19 cellular contexts compared by ENCODE assay signal in genomic region chr20:46509523-46509922, GRCh38. TPM values are rescaled to one million over a fixed set of nuclear protein-coding genes. Genes with fewer than 3 reads are reported as not detected.
DNase-seq lines count a peak whose midpoint lies in the region; ATAC-seq, FAIRE-seq and TF ChIP-seq lines count a peak whose summit lies in the region.
"Had no signal": no experiment of that assay in that cellular context is flagged by ENCODE, and none has a peak within 500 bp of the region (broad histone marks: within the 10 kb centered on the region; RNA-seq: fewer than 3 reads in every experiment).

No MANE protein-coding gene starts in this region.

- no peak overlapping the region for H3K4me3 Mint-ChIP-seq in stimulated activated naive CD8-positive, alpha-beta T cell treated with anti-CD3 and anti-CD28 coated beads, Interleukin-15, Interleukin-2, amounts not matched to agents 100 ng/mL and 50 ng/mL, for 24 hours
- H3K4me3 Mint-ChIP-seq in activated CD8-positive, alpha-beta memory T cell treated with anti-CD3 and anti-CD28 coated beads, Interleukin-2, amount 10 ng/mL, durations not matched to agents 7 days and 5 days = no peak overlapping the region

- no peak overlapping the region for H3K4me3 ChIP-seq in WERI-Rb-1 (ENCODE audit: low read depth, low read length)
- H3K4me3 ChIP-seq: GM12878 had no signal

- peaks cover 25% of the 10 kb centered on the region for H3K4me1 Mint-ChIP-seq in stimulated activated naive CD8-positive, alpha-beta T cell treated with anti-CD3 and anti-CD28 coated beads, Interleukin-15, Interleukin-2, amounts not matched to agents 100 ng/mL and 50 ng/mL, for 24 hours (ENCODE audit: low read depth)
- peaks cover 24% of the 10 kb centered on the region for H3K4me1 Mint-ChIP-seq in activated CD8-positive, alpha-beta memory T cell treated with anti-CD3 and anti-CD28 coated beads, Interleukin-2, amount 10 ng/mL, durations not matched to agents 7 days and 5 days

- H3K9me3 ChIP-seq in WERI-Rb-1 (ENCODE audit: severe bottlenecking) = no peaks in the 10 kb centered on the region

- DNase-seq in NCI-H1694 treated with DMSO at 0.1 percent for 48 hours (lab: John Stamatoyannopoulos, UW) = peak; percentile 9
- no peak for DNase-seq in NCI-H1694 (lab: John Stamatoyannopoulos, UW)
- DNase-seq in HTR-8/SVneo (ENCODE audit: insufficient read length, low spot score) = no peak
- DNase-seq in WERI-Rb-1 = peak; percentile 17
- no peak for DNase-seq in activated CD8-positive, alpha-beta memory T cell treated with anti-CD3 and anti-CD28 coated beads, Interleukin-2, amount 10 ng/mL, durations not matched to agents 7 days and 5 days
- no peak for DNase-seq in germinal center (ENCODE audit: low spot score)
- DNase-seq: 8988T, DMS53, NCI-H1417, NCI-H2029 treated with DMSO at 0.1 percent for 48 hours, RPMI8226 had no signal

- ATAC-seq in activated CD8-positive, alpha-beta memory T cell treated with anti-CD3 and anti-CD28 coated beads, Interleukin-2, amount 10 ng/mL, durations not matched to agents 7 days and 5 days = no peak
- ATAC-seq in GM21825 (IDR thresholded peaks at IDR 0.05; ENCODE audit: unreplicated experiment) = no peak
- ATAC-seq: GM12878, HCT116 had no signal

- H3K9me3 Mint-ChIP-seq in stimulated activated naive CD8-positive, alpha-beta T cell treated with anti-CD3 and anti-CD28 coated beads, Interleukin-15, Interleukin-2, amounts not matched to agents 100 ng/mL and 50 ng/mL, for 24 hours = no peaks in the 10 kb centered on the region
- H3K9me3 Mint-ChIP-seq in activated CD8-positive, alpha-beta memory T cell treated with anti-CD3 and anti-CD28 coated beads, Interleukin-2, amount 10 ng/mL, durations not matched to agents 7 days and 5 days (ENCODE audit: low read depth) = peaks cover 12% of the 10 kb centered on the region

- H3K27ac Mint-ChIP-seq in stimulated activated naive CD8-positive, alpha-beta T cell treated with anti-CD3 and anti-CD28 coated beads, Interleukin-15, Interleukin-2, amounts not matched to agents 100 ng/mL and 50 ng/mL, for 24 hours = peak overlapping the region; percentile 23
- H3K27ac Mint-ChIP-seq in activated CD8-positive, alpha-beta memory T cell treated with anti-CD3 and anti-CD28 coated beads, Interleukin-2, amount 10 ng/mL, durations not matched to agents 7 days and 5 days = no peak overlapping the region

- no peak for TF ChIP-seq CTCF in WERI-Rb-1 (IDR thresholded peaks at IDR 0.05; ENCODE audit: low read depth, low read length)

- CTCF ChIA-PET in activated CD8-positive, alpha-beta memory T cell treated with anti-CD3 and anti-CD28 coated beads, Interleukin-2, amount 10 ng/mL, durations not matched to agents 7 days and 5 days (lab: Charles Lee) = interaction anchor here (0.6 kb wide), 1 partner anchor 58 kb away, joined by 3 read pairs; no protein-coding TSS in a partner anchor

- no peaks in the 10 kb centered on the region for H3K27me3 ChIP-seq in WERI-Rb-1 (ENCODE audit: insufficient read depth, low read depth, severe bottlenecking)

- peaks cover 38% of the 10 kb centered on the region for H3K27me3 Mint-ChIP-seq in stimulated activated naive CD8-positive, alpha-beta T cell treated with anti-CD3 and anti-CD28 coated beads, Interleukin-15, Interleukin-2, amounts not matched to agents 100 ng/mL and 50 ng/mL, for 24 hours
- H3K27me3 Mint-ChIP-seq in activated CD8-positive, alpha-beta memory T cell treated with anti-CD3 and anti-CD28 coated beads, Interleukin-2, amount 10 ng/mL, durations not matched to agents 7 days and 5 days = peaks cover 6% of the 10 kb centered on the region

- H3K36me3 ChIP-seq in WERI-Rb-1 = 0 out of 2 replicates have a peak, but pooled peaks cover 3% of the 10 kb centered on the region

- H3K36me3 Mint-ChIP-seq in stimulated activated naive CD8-positive, alpha-beta T cell treated with anti-CD3 and anti-CD28 coated beads, Interleukin-15, Interleukin-2, amounts not matched to agents 100 ng/mL and 50 ng/mL, for 24 hours (ENCODE audit: low read depth) = peaks cover 8% of the 10 kb centered on the region
- peaks cover 19% of the 10 kb centered on the region for H3K36me3 Mint-ChIP-seq in activated CD8-positive, alpha-beta memory T cell treated with anti-CD3 and anti-CD28 coated beads, Interleukin-2, amount 10 ng/mL, durations not matched to agents 7 days and 5 days

- no peak overlapping the region for H3K27ac ChIP-seq in WERI-Rb-1
- H3K27ac ChIP-seq: C4-2B had no signal

- peak; percentile 31 for FAIRE-seq in HTR-8/SVneo (lab: Jason Lieb, UNC)
- FAIRE-seq: GM12878 had no signal

RNA-seq across cellular contexts. Expression of gene ZNF334, which starts 3.8 kb away (rescaled TPM):
- 1 to 10 TPM; 1.7 to 1.8 TPM for total RNA-seq in activated CD8-positive, alpha-beta memory T cell treated with anti-CD3 and anti-CD28 coated beads, Interleukin-2, amount 10 ng/mL, durations not matched to agents 7 days and 5 days
- total RNA-seq: HT1080, OCI-LY7 had no signal

RNA-seq across cellular contexts. Expression of gene OCSTAMP, which starts 40.9 kb away (rescaled TPM):
- not detected for total RNA-seq in activated CD8-positive, alpha-beta memory T cell treated with anti-CD3 and anti-CD28 coated beads, Interleukin-2, amount 10 ng/mL, durations not matched to agents 7 days and 5 days
- total RNA-seq: HT1080, M059J, OCI-LY7 had no signal

Comparison
In these comparisons a context has a peak if more than half of its experiments do, and no peak if none do; other contexts are left out.
1. DNase-seq: peak in NCI-H1694 treated with DMSO at 0.1 percent for 48 hours (single experiment) and WERI-Rb-1 (single experiment); none in NCI-H1694 (single experiment), HTR-8/SVneo (single experiment), activated CD8-positive, alpha-beta memory T cell treated with anti-CD3 and anti-CD28 coated beads, Interleukin-2, amount 10 ng/mL, durations not matched to agents 7 days and 5 days (single experiment) and germinal center (single experiment).